ENCODE assay signal across 14 cellular contexts in genomic region chr15:32774022-32774421, GRCh38. TPM values are rescaled to one million over a fixed set of nuclear protein-coding genes. Genes with fewer than 3 reads are reported as not detected.
DNase-seq lines count a peak whose midpoint lies in the region; ATAC-seq and TF ChIP-seq lines count a peak whose summit lies in the region.
"Had no signal": no experiment of that assay in that cellular context is flagged by ENCODE, and none has a peak within 500 bp of the region (broad histone marks: within the 10 kb centered on the region; RNA-seq: fewer than 3 reads in every experiment).

No MANE protein-coding gene starts in this region.

- 0 out of 2 replicates have a peak, but pooled peaks cover 3% of the 10 kb centered on the region for H3K36me3 ChIP-seq in ACC112 (ENCODE audit: insufficient read depth, low read length)
- H3K36me3 ChIP-seq in HCT116 (ENCODE audit: control insufficient read depth in 1 of 2, insufficient read depth in 2 of 2, low read length in 2 of 2): no peaks in the 10 kb centered on the region
- H3K36me3 ChIP-seq: BLaER1, gastrocnemius medialis had no signal

- CTCF ChIA-PET in HCT116 (lab: Charles Lee): no interaction called here

- TF ChIP-seq POLR2A in HCT116 (IDR thresholded peaks at IDR 0.05; ENCODE audit: borderline replicate concordance, extremely low read depth, insufficient read depth, insufficient read length): no peak

- no peaks in the 10 kb centered on the region for H3K9me3 ChIP-seq in HCT116 (ENCODE audit: control insufficient read depth in 1 of 2, insufficient read depth in 1 of 2, low read depth in 1 of 2, low read length in 2 of 2)
- H3K9me3 ChIP-seq: upper lobe of left lung had no signal

- peak overlapping the region; percentile 20; the same call in 1 of the 2 replicates for H3K4me3 ChIP-seq in ACC112 (ENCODE audit: low read depth, low read length)
- no peak overlapping the region for H3K4me3 ChIP-seq in HCT116 (replicated peaks in 1 of 2; ENCODE audit: low read depth in 1 of 2, low read length in 2 of 2)
- H3K4me3 ChIP-seq in foreskin fibroblast (ENCODE audit: low read depth in 1 of 2, low read length in 2 of 2): no peak overlapping the region
- H3K4me3 ChIP-seq: BLaER1, gastrocnemius medialis, left lung, upper lobe of left lung had no signal

- H3K9ac ChIP-seq in HCT116 (ENCODE audit: low read length): no peak overlapping the region
- H3K9ac ChIP-seq: BLaER1 had no signal

- no peak; the same call in 1 of the 2 replicates for ATAC-seq in HCT116
- no peak for ATAC-seq in HG03571 (IDR thresholded peaks at IDR 0.05; ENCODE audit: unreplicated experiment)
- ATAC-seq in GM21526 (IDR thresholded peaks at IDR 0.05; ENCODE audit: low FRiP score, unreplicated experiment): no peak
- ATAC-seq: activated CD8-positive, alpha-beta T cell treated with anti-CD3 and anti-CD28 coated beads, Interleukin-2, amount 10 ng/mL, durations not matched to agents 7 days and 5 days; gastrocnemius medialis; left lung had no signal

- H4K20me1 ChIP-seq in HCT116 (ENCODE audit: insufficient read depth): no peaks in the 10 kb centered on the region
- H4K20me1 ChIP-seq: BLaER1 had no signal

- DNase-seq in HCT116 (ENCODE audit: low read depth, low spot score) (no peak), T1000 (lab: John Stamatoyannopoulos, UW) (peak; percentile 51), foreskin fibroblast (peak; percentile 90 to 96), NCI-H1930 (lab: John Stamatoyannopoulos, UW) (no peak), Ammon's horn (ENCODE audit: low spot score) (no peak)
- DNase-seq: activated CD8-positive, alpha-beta T cell treated with anti-CD3 and anti-CD28 coated beads, Interleukin-2, amount 10 ng/mL, durations not matched to agents 7 days and 5 days; activated naive CD4-positive, alpha-beta T cell treated with Interleukin-2 at 50 U/mL for 16 hours; gastrocnemius medialis; left lung; upper lobe of left lung had no signal

- no peak for TF ChIP-seq CTCF in HCT116 (IDR thresholded peaks at IDR 0.05 in 2 of 3, conservative IDR thresholded peaks at IDR 0.05 in 1 of 3; ENCODE audit: borderline replicate concordance in 1 of 3, insufficient read depth in 1 of 3, low read depth in 2 of 3, low read length in 2 of 3)
- no peak for TF ChIP-seq CTCF in foreskin fibroblast (IDR thresholded peaks at IDR 0.05; ENCODE audit: low read depth, low read length)

- no peaks in the 10 kb centered on the region for H3K27me3 ChIP-seq in ACC112 (ENCODE audit: insufficient read depth, low read length)
- H3K27me3 ChIP-seq in HCT116 (ENCODE audit: insufficient read depth, low read length): no peaks in the 10 kb centered on the region
- H3K27me3 ChIP-seq: BLaER1, gastrocnemius medialis, left lung, upper lobe of left lung had no signal

- H3K9me2 ChIP-seq in HCT116 (ENCODE audit: insufficient read depth): no peaks in the 10 kb centered on the region

- POLR2A ChIA-PET in HCT116 (lab: Charles Lee): no interaction called here

- H3K27ac ChIP-seq in ACC112 (ENCODE audit: low read depth, low read length): peak overlapping the region; percentile 99
- H3K27ac ChIP-seq in HCT116 (ENCODE audit: low read depth, low read length): no peak overlapping the region
- H3K27ac ChIP-seq: BLaER1, gastrocnemius medialis, left lung, upper lobe of left lung had no signal

- H2AFZ ChIP-seq in ACC112 (ENCODE audit: low read length, unreplicated experiment) (no peak overlapping the region), HCT116 (ENCODE audit: low read depth, low read length, poor library complexity, severe bottlenecking) (no peak overlapping the region)

- RAD21 ChIA-PET in HCT116 (lab: Charles Lee; ENCODE audit: low non-redundant PET in 1 of 2, low total read pairs in 2 of 2, uncharacterized antibody in 2 of 2, unreplicated experiment in 2 of 2): no interaction called here

- H3K79me2 ChIP-seq in ACC112 (ENCODE audit: control insufficient read depth, insufficient read depth, low read length, unreplicated experiment) (no peaks in the 10 kb centered on the region), HCT116 (ENCODE audit: insufficient read depth, low read length) (no peaks in the 10 kb centered on the region)

- peaks cover 47% of the 10 kb centered on the region for H3K4me1 ChIP-seq in ACC112 (ENCODE audit: control insufficient read depth, insufficient read depth, low read length, unreplicated experiment)
- peaks cover 0 to 15% of the 10 kb centered on the region in 2 experiments; a peak in 1 of 4 replicates for H3K4me1 ChIP-seq in HCT116 (ENCODE audit: control insufficient read depth in 1 of 2, insufficient read depth in 2 of 2, low read length in 2 of 2)
- H3K4me1 ChIP-seq: BLaER1, gastrocnemius medialis, left lung, upper lobe of left lung had no signal

- no peak for TF ChIP-seq RAD21 in HCT116 (IDR thresholded peaks at IDR 0.05; ENCODE audit: low read depth)

- no TSS peak for BruUV-seq in HCT116 (replicated peaks; lab: Mats Ljungman, UMichigan)

- intact Hi-C loops in HCT116 (cut with micrococcal nuclease): no loop called here

- H3K4me2 ChIP-seq in HCT116 (ENCODE audit: low read length): peak overlapping the region; percentile 8
- H3K4me2 ChIP-seq: BLaER1 had no signal

TF ChIP-seq in HCT116, 20 proteins besides CTCF, POLR2A, EP300 and RAD21:
- TF ChIP-seq MAX (IDR thresholded peaks at IDR 0.05): no peak
- no peak for TF ChIP-seq SRF (IDR thresholded peaks at IDR 0.05; ENCODE audit: low read depth)
- no peak for TF ChIP-seq ZFX (IDR thresholded peaks at IDR 0.05)
- no peak for TF ChIP-seq ELF1 (IDR thresholded peaks at IDR 0.05; ENCODE audit: borderline replicate concordance, low read depth)
- TF ChIP-seq SP1 (IDR thresholded peaks at IDR 0.05; ENCODE audit: low read depth): no peak
- TF ChIP-seq FOSL1 (IDR thresholded peaks at IDR 0.05; ENCODE audit: low read depth): no peak
- no peak for TF ChIP-seq ZNF274 (IDR thresholded peaks at IDR 0.05; ENCODE audit: low read depth, low read length)
- TF ChIP-seq SIN3A (IDR thresholded peaks at IDR 0.05; ENCODE audit: low read depth): no peak
- no peak for TF ChIP-seq EZH2 (IDR thresholded peaks at IDR 0.05)
- no peak for TF ChIP-seq POLR2AphosphoS5 (IDR thresholded peaks at IDR 0.05; ENCODE audit: low read depth, low read length)
- no peak for TF ChIP-seq EZH2phosphoT487 (IDR thresholded peaks at IDR 0.05; ENCODE audit: borderline replicate concordance)
- TF ChIP-seq ZBTB33 (IDR thresholded peaks at IDR 0.05; ENCODE audit: extremely low read depth, insufficient replicate concordance, low read length): no peak
- no peak for TF ChIP-seq EGR1 (IDR thresholded peaks at IDR 0.05; ENCODE audit: low read depth)
- no peak for TF ChIP-seq TCF7L2 (IDR thresholded peaks at IDR 0.05; ENCODE audit: borderline replicate concordance, extremely low read depth, insufficient read depth, insufficient read length)
- TF ChIP-seq CBX3 (IDR thresholded peaks at IDR 0.05; ENCODE audit: low read depth): no peak
- no peak for TF ChIP-seq ATF3 (IDR thresholded peaks at IDR 0.05)
- TF ChIP-seq JUND (IDR thresholded peaks at IDR 0.05): no peak
- no peak for TF ChIP-seq REST (IDR thresholded peaks at IDR 0.05; ENCODE audit: low read depth)
- TF ChIP-seq CEBPB (IDR thresholded peaks at IDR 0.05; ENCODE audit: low read depth): no peak
TF ChIP-seq in HCT116: peak in this region for 0.

RNA-seq across cellular contexts. Expression of gene GREM1, which starts 56.2 kb away (rescaled TPM):
- total RNA-seq in HCT116 (2021; ENCODE audit: unreplicated experiment): 0.66 TPM
- not detected in 2 replicates for polyA plus RNA-seq in HCT116 (2012)
- total RNA-seq: activated CD8-positive, alpha-beta T cell treated with anti-CD3 and anti-CD28 coated beads, Interleukin-2, amount 10 ng/mL, durations not matched to agents 7 days and 5 days had no signal

Comparison
In these comparisons a context has a peak if more than half of its experiments do, and no peak if none do; other contexts are left out.
1. DNase-seq: peak in T1000 (single experiment) and foreskin fibroblast (2 of 2); none in HCT116 (single experiment), NCI-H1930 (0 of 2) and Ammon's horn (single experiment).